Comparison of ENCODE assay signal across 1 cellular context in the genomic region with DNA sequence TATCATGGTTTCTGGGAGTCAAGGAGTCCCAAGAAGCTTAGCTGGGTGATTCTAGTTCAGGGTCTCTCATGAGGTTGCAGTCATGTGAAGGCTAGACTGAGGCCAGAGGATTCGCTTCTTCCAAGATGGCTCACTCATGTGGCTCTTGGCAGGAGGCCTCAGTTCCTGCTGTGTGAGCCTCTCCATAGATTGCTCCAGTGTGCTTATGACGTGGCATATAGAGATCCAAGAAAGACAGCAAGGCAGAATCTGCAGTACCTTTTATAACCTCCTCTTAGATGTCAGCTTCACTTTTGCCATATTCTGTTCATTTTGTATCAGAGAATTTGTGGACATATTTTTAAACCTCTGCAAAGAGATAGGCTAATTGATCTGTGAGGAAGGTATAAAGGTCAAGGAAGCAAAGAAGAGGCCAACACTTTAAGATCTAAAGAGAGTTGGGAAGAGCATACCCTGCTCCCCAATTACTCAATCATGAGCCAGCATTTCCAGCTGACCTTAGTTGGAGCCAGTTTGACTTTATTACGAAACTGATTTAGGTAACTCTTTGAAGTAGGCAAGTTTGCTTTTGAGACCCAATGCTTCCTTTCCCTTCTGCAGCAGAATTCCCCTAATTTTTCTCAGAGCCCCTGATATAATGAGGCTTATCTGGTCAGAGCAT.
A peak's percentile ranks its signal among the peaks of the same experiment; 100 is the strongest.
TF ChIP-seq lines count a peak whose summit lies in the region.

No MANE protein-coding gene starts in this region.

TF ChIP-seq in HepG2, 621 proteins besides CTCF, POLR2A, EP300 and RAD21 (continued from another document and continues in another):
- TF ChIP-seq, protein P1, sequence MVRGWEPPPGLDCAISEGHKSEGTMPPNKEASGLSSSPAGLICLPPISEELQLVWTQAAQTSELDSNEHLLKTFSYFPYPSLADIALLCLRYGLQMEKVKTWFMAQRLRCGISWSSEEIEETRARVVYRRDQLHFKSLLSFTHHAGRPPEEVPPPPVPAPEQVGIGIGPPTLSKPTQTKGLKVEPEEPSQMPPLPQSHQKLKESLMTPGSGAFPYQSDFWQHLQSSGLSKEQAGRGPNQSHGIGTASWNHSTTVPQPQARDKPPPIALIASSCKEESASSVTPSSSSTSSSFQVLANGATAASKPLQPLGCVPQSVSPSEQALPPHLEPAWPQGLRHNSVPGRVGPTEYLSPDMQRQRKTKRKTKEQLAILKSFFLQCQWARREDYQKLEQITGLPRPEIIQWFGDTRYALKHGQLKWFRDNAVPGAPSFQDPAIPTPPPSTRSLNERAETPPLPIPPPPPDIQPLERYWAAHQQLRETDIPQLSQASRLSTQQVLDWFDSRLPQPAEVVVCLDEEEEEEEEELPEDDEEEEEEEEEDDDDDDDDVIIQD (CRISPR knock-in tag; IDR thresholded peaks at IDR 0.05; ENCODE audit: low read depth) = peak; percentile 90
- TF ChIP-seq ZNF629 (CRISPR knock-in tag; conservative IDR thresholded peaks at IDR 0.05) (peak; percentile 17; the same call in 1 of the 2 replicates), HOXD1 (CRISPR knock-in tag; IDR thresholded peaks at IDR 0.05) (0 out of 2 replicates have a peak, but pooled peaks have one; percentile 58), REXO4 (CRISPR knock-in tag; IDR thresholded peaks at IDR 0.05; ENCODE audit: borderline replicate concordance) (no peak), WIZ (CRISPR knock-in tag; IDR thresholded peaks at IDR 0.05) (peak; percentile 85; the same call in 1 of the 2 replicates), ISL2 (CRISPR knock-in tag; IDR thresholded peaks at IDR 0.05) (peak; percentile 84), MAFF (IDR thresholded peaks at IDR 0.05; ENCODE audit: low read depth, low read length) (peak; percentile 83), ZNF615 (CRISPR knock-in tag; IDR thresholded peaks at IDR 0.05; ENCODE audit: borderline replicate concordance) (no peak), NFE2L2 (IDR thresholded peaks at IDR 0.05; ENCODE audit: low read length) (peak; percentile 88), REPIN1 (CRISPR knock-in tag; IDR thresholded peaks at IDR 0.05; ENCODE audit: borderline replicate concordance, low read depth) (peak; percentile 78; the same call in 1 of the 2 replicates), TBL1XR1 (IDR thresholded peaks at IDR 0.05; ENCODE audit: borderline replicate concordance, low read length, partially characterized antibody) (peak; percentile 34), SAP130 (CRISPR knock-in tag; IDR thresholded peaks at IDR 0.05; ENCODE audit: low read depth) (peak; percentile 68), CENPT (CRISPR knock-in tag; IDR thresholded peaks at IDR 0.05; ENCODE audit: low read depth) (no peak), FOXA3 (CRISPR knock-in tag; IDR thresholded peaks at IDR 0.05) (peak; percentile 65; the same call in 1 of the 2 replicates), ZNF605 (CRISPR knock-in tag; IDR thresholded peaks at IDR 0.05) (peak; percentile 65; the same call in 1 of the 2 replicates), ZNF543 (CRISPR knock-in tag; IDR thresholded peaks at IDR 0.05) (no peak), TARDBP (CRISPR knock-in tag; IDR thresholded peaks at IDR 0.05) (peak; percentile 87), ZMYM4 (CRISPR knock-in tag; IDR thresholded peaks at IDR 0.05) (peak; percentile 89), SMAD3 (CRISPR knock-in tag; IDR thresholded peaks at IDR 0.05) (peak; percentile 78; the same call in 1 of the 2 replicates), NR2F2 (IDR thresholded peaks at IDR 0.05; ENCODE audit: borderline replicate concordance, low read depth) (peak; percentile 95), ZMYM2 (CRISPR knock-in tag; IDR thresholded peaks at IDR 0.05) (0 out of 2 replicates have a peak, but pooled peaks have one; percentile 65), DPF2 (CRISPR knock-in tag; IDR thresholded peaks at IDR 0.05; ENCODE audit: borderline replicate concordance, low read depth) (peak; percentile 64; the same call in 1 of the 2 replicates), RCOR2 (CRISPR knock-in tag; IDR thresholded peaks at IDR 0.05) (peak; percentile 82)
- TF ChIP-seq, protein P2, sequence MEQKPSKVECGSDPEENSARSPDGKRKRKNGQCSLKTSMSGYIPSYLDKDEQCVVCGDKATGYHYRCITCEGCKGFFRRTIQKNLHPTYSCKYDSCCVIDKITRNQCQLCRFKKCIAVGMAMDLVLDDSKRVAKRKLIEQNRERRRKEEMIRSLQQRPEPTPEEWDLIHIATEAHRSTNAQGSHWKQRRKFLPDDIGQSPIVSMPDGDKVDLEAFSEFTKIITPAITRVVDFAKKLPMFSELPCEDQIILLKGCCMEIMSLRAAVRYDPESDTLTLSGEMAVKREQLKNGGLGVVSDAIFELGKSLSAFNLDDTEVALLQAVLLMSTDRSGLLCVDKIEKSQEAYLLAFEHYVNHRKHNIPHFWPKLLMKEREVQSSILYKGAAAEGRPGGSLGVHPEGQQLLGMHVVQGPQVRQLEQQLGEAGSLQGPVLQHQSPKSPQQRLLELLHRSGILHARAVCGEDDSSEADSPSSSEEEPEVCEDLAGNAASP (CRISPR knock-in tag; IDR thresholded peaks at IDR 0.05; ENCODE audit: borderline replicate concordance) = peak; percentile 93
- TF ChIP-seq, protein P3, sequence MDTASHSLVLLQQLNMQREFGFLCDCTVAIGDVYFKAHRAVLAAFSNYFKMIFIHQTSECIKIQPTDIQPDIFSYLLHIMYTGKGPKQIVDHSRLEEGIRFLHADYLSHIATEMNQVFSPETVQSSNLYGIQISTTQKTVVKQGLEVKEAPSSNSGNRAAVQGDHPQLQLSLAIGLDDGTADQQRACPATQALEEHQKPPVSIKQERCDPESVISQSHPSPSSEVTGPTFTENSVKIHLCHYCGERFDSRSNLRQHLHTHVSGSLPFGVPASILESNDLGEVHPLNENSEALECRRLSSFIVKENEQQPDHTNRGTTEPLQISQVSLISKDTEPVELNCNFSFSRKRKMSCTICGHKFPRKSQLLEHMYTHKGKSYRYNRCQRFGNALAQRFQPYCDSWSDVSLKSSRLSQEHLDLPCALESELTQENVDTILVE (CRISPR knock-in tag; IDR thresholded peaks at IDR 0.05) = peak; percentile 76; the same call in 1 of the 2 replicates
- TF ChIP-seq, protein P4, sequence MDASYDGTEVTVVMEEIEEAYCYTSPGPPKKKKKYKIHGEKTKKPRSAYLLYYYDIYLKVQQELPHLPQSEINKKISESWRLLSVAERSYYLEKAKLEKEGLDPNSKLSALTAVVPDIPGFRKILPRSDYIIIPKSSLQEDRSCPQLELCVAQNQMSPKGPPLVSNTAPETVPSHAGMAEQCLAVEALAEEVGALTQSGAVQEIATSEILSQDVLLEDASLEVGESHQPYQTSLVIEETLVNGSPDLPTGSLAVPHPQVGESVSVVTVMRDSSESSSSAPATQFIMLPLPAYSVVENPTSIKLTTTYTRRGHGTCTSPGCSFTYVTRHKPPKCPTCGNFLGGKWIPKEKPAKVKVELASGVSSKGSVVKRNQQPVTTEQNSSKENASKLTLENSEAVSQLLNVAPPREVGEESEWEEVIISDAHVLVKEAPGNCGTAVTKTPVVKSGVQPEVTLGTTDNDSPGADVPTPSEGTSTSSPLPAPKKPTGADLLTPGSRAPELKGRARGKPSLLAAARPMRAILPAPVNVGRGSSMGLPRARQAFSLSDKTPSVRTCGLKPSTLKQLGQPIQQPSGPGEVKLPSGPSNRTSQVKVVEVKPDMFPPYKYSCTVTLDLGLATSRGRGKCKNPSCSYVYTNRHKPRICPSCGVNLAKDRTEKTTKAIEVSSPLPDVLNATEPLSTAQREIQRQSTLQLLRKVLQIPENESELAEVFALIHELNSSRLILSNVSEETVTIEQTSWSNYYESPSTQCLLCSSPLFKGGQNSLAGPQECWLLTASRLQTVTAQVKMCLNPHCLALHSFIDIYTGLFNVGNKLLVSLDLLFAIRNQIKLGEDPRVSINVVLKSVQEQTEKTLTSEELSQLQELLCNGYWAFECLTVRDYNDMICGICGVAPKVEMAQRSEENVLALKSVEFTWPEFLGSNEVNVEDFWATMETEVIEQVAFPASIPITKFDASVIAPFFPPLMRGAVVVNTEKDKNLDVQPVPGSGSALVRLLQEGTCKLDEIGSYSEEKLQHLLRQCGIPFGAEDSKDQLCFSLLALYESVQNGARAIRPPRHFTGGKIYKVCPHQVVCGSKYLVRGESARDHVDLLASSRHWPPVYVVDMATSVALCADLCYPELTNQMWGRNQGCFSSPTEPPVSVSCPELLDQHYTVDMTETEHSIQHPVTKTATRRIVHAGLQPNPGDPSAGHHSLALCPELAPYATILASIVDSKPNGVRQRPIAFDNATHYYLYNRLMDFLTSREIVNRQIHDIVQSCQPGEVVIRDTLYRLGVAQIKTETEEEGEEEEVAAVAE (CRISPR knock-in tag; IDR thresholded peaks at IDR 0.05; ENCODE audit: borderline replicate concordance) = 0 out of 2 replicates have a peak, but pooled peaks have one; percentile 64
- TF ChIP-seq, protein P5, sequence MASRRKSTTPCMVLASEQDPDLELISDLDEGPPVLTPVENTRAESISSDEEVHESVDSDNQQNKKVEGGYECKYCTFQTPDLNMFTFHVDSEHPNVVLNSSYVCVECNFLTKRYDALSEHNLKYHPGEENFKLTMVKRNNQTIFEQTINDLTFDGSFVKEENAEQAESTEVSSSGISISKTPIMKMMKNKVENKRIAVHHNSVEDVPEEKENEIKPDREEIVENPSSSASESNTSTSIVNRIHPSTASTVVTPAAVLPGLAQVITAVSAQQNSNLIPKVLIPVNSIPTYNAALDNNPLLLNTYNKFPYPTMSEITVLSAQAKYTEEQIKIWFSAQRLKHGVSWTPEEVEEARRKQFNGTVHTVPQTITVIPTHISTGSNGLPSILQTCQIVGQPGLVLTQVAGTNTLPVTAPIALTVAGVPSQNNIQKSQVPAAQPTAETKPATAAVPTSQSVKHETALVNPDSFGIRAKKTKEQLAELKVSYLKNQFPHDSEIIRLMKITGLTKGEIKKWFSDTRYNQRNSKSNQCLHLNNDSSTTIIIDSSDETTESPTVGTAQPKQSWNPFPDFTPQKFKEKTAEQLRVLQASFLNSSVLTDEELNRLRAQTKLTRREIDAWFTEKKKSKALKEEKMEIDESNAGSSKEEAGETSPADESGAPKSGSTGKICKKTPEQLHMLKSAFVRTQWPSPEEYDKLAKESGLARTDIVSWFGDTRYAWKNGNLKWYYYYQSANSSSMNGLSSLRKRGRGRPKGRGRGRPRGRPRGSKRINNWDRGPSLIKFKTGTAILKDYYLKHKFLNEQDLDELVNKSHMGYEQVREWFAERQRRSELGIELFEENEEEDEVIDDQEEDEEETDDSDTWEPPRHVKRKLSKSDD (CRISPR knock-in tag; IDR thresholded peaks at IDR 0.05; ENCODE audit: low read depth) = no peak; the same call in 1 of the 2 replicates
- TF ChIP-seq, protein P6, sequence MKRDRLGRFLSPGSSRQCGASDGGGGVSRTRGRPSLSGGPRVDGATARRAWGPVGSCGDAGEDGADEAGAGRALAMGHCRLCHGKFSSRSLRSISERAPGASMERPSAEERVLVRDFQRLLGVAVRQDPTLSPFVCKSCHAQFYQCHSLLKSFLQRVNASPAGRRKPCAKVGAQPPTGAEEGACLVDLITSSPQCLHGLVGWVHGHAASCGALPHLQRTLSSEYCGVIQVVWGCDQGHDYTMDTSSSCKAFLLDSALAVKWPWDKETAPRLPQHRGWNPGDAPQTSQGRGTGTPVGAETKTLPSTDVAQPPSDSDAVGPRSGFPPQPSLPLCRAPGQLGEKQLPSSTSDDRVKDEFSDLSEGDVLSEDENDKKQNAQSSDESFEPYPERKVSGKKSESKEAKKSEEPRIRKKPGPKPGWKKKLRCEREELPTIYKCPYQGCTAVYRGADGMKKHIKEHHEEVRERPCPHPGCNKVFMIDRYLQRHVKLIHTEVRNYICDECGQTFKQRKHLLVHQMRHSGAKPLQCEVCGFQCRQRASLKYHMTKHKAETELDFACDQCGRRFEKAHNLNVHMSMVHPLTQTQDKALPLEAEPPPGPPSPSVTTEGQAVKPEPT (CRISPR knock-in tag; IDR thresholded peaks at IDR 0.05; ENCODE audit: low read depth) = 0 out of 2 replicates have a peak, but pooled peaks have one; percentile 40
- TF ChIP-seq, protein P7, sequence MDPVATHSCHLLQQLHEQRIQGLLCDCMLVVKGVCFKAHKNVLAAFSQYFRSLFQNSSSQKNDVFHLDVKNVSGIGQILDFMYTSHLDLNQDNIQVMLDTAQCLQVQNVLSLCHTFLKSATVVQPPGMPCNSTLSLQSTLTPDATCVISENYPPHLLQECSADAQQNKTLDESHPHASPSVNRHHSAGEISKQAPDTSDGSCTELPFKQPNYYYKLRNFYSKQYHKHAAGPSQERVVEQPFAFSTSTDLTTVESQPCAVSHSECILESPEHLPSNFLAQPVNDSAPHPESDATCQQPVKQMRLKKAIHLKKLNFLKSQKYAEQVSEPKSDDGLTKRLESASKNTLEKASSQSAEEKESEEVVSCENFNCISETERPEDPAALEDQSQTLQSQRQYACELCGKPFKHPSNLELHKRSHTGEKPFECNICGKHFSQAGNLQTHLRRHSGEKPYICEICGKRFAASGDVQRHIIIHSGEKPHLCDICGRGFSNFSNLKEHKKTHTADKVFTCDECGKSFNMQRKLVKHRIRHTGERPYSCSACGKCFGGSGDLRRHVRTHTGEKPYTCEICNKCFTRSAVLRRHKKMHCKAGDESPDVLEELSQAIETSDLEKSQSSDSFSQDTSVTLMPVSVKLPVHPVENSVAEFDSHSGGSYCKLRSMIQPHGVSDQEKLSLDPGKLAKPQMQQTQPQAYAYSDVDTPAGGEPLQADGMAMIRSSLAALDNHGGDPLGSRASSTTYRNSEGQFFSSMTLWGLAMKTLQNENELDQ (CRISPR knock-in tag; IDR thresholded peaks at IDR 0.05; ENCODE audit: borderline replicate concordance) = no peak
- TF ChIP-seq, protein P8, sequence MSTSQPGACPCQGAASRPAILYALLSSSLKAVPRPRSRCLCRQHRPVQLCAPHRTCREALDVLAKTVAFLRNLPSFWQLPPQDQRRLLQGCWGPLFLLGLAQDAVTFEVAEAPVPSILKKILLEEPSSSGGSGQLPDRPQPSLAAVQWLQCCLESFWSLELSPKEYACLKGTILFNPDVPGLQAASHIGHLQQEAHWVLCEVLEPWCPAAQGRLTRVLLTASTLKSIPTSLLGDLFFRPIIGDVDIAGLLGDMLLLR (CRISPR knock-in tag; IDR thresholded peaks at IDR 0.05) = no peak
- TF ChIP-seq, protein P9, sequence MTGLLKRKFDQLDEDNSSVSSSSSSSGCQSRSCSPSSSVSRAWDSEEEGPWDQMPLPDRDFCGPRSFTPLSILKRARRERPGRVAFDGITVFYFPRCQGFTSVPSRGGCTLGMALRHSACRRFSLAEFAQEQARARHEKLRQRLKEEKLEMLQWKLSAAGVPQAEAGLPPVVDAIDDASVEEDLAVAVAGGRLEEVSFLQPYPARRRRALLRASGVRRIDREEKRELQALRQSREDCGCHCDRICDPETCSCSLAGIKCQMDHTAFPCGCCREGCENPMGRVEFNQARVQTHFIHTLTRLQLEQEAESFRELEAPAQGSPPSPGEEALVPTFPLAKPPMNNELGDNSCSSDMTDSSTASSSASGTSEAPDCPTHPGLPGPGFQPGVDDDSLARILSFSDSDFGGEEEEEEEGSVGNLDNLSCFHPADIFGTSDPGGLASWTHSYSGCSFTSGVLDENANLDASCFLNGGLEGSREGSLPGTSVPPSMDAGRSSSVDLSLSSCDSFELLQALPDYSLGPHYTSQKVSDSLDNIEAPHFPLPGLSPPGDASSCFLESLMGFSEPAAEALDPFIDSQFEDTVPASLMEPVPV (CRISPR knock-in tag; IDR thresholded peaks at IDR 0.05) = no peak
- TF ChIP-seq, protein P10, sequence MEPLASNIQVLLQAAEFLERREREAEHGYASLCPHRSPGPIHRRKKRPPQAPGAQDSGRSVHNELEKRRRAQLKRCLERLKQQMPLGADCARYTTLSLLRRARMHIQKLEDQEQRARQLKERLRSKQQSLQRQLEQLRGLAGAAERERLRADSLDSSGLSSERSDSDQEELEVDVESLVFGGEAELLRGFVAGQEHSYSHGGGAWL (CRISPR knock-in tag; IDR thresholded peaks at IDR 0.05) = no peak
